In genomic region chr16:998615-999014, GRCh38 we compare ENCODE assay signal across 24 cellular contexts. TPM values are rescaled to one million over a fixed set of nuclear protein-coding genes. Genes with fewer than 3 reads are reported as not detected.
A peak's percentile ranks its signal among the peaks of the same experiment; 100 is the strongest.
DNase-seq lines count a peak whose midpoint lies in the region; ATAC-seq, FAIRE-seq and TF ChIP-seq lines count a peak whose summit lies in the region.
"Had no signal": no experiment of that assay in that cellular context is flagged by ENCODE, and none has a peak within 500 bp of the region (broad histone marks: within the 10 kb centered on the region; RNA-seq: fewer than 3 reads in every experiment).

No MANE protein-coding gene starts in this region.

- intact Hi-C loops in naive thymus-derived CD4-positive, alpha-beta T cell (cut with micrococcal nuclease): loop anchor here in 1 of 2 donors (5.0 kb wide), 1 partner anchor 36 kb away; no protein-coding TSS in a partner anchor

- no peak overlapping the region for H3K27ac ChIP-seq in BLaER1
- H3K27ac ChIP-seq in CD4-positive, CD25-positive, alpha-beta regulatory T cell (ENCODE audit: insufficient read depth, low read length, poor library complexity, severe bottlenecking): no peak overlapping the region
- peak overlapping the region; percentile 76; the same call in 1 of the 2 replicates for H3K27ac ChIP-seq in RWPE1
- H3K27ac ChIP-seq in naive thymus-derived CD4-positive, alpha-beta T cell (ENCODE audit: low read depth, low read length): peak overlapping the region; percentile 86
- H3K27ac ChIP-seq: SJSA1 had no signal

- FAIRE-seq in HTR-8/SVneo (lab: Jason Lieb, UNC): no peak
- FAIRE-seq: D721Med, GM18507, H1, K562, RCC 7860 had no signal

- peaks cover 85% of the 10 kb centered on the region for H4K20me1 ChIP-seq in BLaER1

- H3K4me1 Mint-ChIP-seq in CD4-positive, CD25-positive, alpha-beta regulatory T cell: peaks cover 0 to 45% (median 14%) of the 10 kb centered on the region in 4 donors
- H3K4me1 Mint-ChIP-seq in naive thymus-derived CD4-positive, alpha-beta T cell: peaks cover 22 to 60% (median 47%) of the 10 kb centered on the region in 7 donors

- no peak for ATAC-seq in CD4-positive, CD25-positive, alpha-beta regulatory T cell (ENCODE audit: low read depth in 2 of 2)
- ATAC-seq in naive thymus-derived CD4-positive, alpha-beta T cell: no peak
- no peak for ATAC-seq in HG02763 (IDR thresholded peaks at IDR 0.05; ENCODE audit: unreplicated experiment)
- ATAC-seq: K562, Right ventricle myocardium inferior had no signal

- H3K36me3 ChIP-seq in BLaER1: no peaks in the 10 kb centered on the region
- H3K36me3 ChIP-seq in CD4-positive, CD25-positive, alpha-beta regulatory T cell (ENCODE audit: control insufficient read depth, insufficient read depth, low read length): no peaks in the 10 kb centered on the region
- no peaks in the 10 kb centered on the region for H3K36me3 ChIP-seq in naive thymus-derived CD4-positive, alpha-beta T cell (ENCODE audit: control insufficient read depth in 2 of 3, insufficient read depth in 3 of 3, low read length in 3 of 3)
- H3K36me3 ChIP-seq: BE2C, MG63, SJSA1 had no signal

- no peaks in the 10 kb centered on the region for H3K36me3 Mint-ChIP-seq in CD4-positive, CD25-positive, alpha-beta regulatory T cell
- peaks cover 0 to 6% (median 0%) of the 10 kb centered on the region in 5 donors for H3K36me3 Mint-ChIP-seq in naive thymus-derived CD4-positive, alpha-beta T cell

- peak overlapping the region in 2 of 3 donors; percentile 59 to 75 for H3K27ac Mint-ChIP-seq in CD4-positive, CD25-positive, alpha-beta regulatory T cell
- peak overlapping the region in 8 of 9 donors; percentile 48 to 98 (median 92) for H3K27ac Mint-ChIP-seq in naive thymus-derived CD4-positive, alpha-beta T cell

- peaks cover 0 to 5% (median 0%) of the 10 kb centered on the region in 7 donors for H3K9me3 Mint-ChIP-seq in CD4-positive, CD25-positive, alpha-beta regulatory T cell
- peaks cover 0 to 9% (median 0%) of the 10 kb centered on the region in 11 donors for H3K9me3 Mint-ChIP-seq in naive thymus-derived CD4-positive, alpha-beta T cell

- no peak for TF ChIP-seq CTCF in RWPE1 (conservative IDR thresholded peaks at IDR 0.05; ENCODE audit: low read depth)

- peaks cover 26% of the 10 kb centered on the region for H3K4me1 ChIP-seq in BLaER1
- H3K4me1 ChIP-seq in CD4-positive, CD25-positive, alpha-beta regulatory T cell (ENCODE audit: control insufficient read depth, insufficient read depth, low read length, poor library complexity, severe bottlenecking): peaks cover 36% of the 10 kb centered on the region
- H3K4me1 ChIP-seq in naive thymus-derived CD4-positive, alpha-beta T cell (ENCODE audit: control insufficient read depth in 2 of 2, insufficient read depth in 2 of 2, low read length in 2 of 2): peaks cover 31 to 45% of the 10 kb centered on the region in 2 donors

- no peak for DNase-seq in CD4-positive, CD25-positive, alpha-beta regulatory T cell
- DNase-seq in RWPE1 (ENCODE audit: low spot score): no peak
- DNase-seq in naive thymus-derived CD4-positive, alpha-beta T cell: no peak
- no peak for DNase-seq in SW 1271 (lab: John Stamatoyannopoulos, UW)
- no peak for DNase-seq in HTR-8/SVneo (ENCODE audit: insufficient read length, low spot score)
- DNase-seq: BE2C, DMS53, GDM1, MG63, NCI-H1417, NCI-H1694 treated with DMSO at 0.1 percent for 48 hours, NCI-H2081 treated with DMSO at 0.1 percent for 48 hours, NCI-H446 treated with DMSO at 0.1 percent for 48 hours, NCI-H526 treated with DMSO at 0.1 percent for 48 hours, OCI-M1 had no signal

- 0 out of 2 replicates have a peak overlapping the region, but pooled peaks have one; percentile 81 for H3K4me2 ChIP-seq in BLaER1

- H3K9ac ChIP-seq in BLaER1: no peak overlapping the region

- POLR2A ChIA-PET in RWPE1 (lab: Yijun Ruan, JAX; ENCODE audit: low non-redundant PET): no interaction called here
- POLR2A ChIA-PET in naive thymus-derived CD4-positive, alpha-beta T cell (lab: Charles Lee): interaction anchor here (0.8 to 8.1 kb wide), 8 partner anchors 9 to 1157 kb away, joined by 3 to 87 read pairs (median 7); partner anchors contain the start of genes SOX8 and TRAF7

- H3K4me3 ChIP-seq in BLaER1: no peak overlapping the region
- no peak overlapping the region for H3K4me3 ChIP-seq in CD4-positive, CD25-positive, alpha-beta regulatory T cell (ENCODE audit: low read depth, low read length)
- no peak overlapping the region for H3K4me3 ChIP-seq in naive thymus-derived CD4-positive, alpha-beta T cell (ENCODE audit: low read length)
- H3K4me3 ChIP-seq: K562, MG63, SJSA1 had no signal

- CTCF ChIA-PET in RWPE1 (lab: Yijun Ruan, JAX): interaction anchor here (0.8 kb wide), 2 partner anchors 56 to 59 kb away, joined by 3 to 4 read pairs; no protein-coding TSS in a partner anchor
- CTCF ChIA-PET in naive thymus-derived CD4-positive, alpha-beta T cell (lab: Charles Lee): interaction anchor here (1.2 to 1.5 kb wide), 2 partner anchors 17 to 26 kb away, joined by 3 to 5 read pairs; partner anchors contain the start of gene SOX8

- H3K9me3 ChIP-seq in BLaER1: no peaks in the 10 kb centered on the region
- H3K9me3 ChIP-seq in CD4-positive, CD25-positive, alpha-beta regulatory T cell (ENCODE audit: control insufficient read depth in 2 of 2, low read length in 2 of 2): no peaks in the 10 kb centered on the region
- peaks cover 0 to 9% (median 0%) of the 10 kb centered on the region in 3 experiments for H3K9me3 ChIP-seq in naive thymus-derived CD4-positive, alpha-beta T cell (ENCODE audit: control insufficient read depth in 2 of 3, low read length in 3 of 3)
- H3K9me3 ChIP-seq: MG63 had no signal

- no peaks in the 10 kb centered on the region for H3K27me3 Mint-ChIP-seq in CD4-positive, CD25-positive, alpha-beta regulatory T cell
- peaks cover 0 to 49% (median 0%) of the 10 kb centered on the region in 5 donors for H3K27me3 Mint-ChIP-seq in naive thymus-derived CD4-positive, alpha-beta T cell

- no peak overlapping the region for H3K4me3 Mint-ChIP-seq in CD4-positive, CD25-positive, alpha-beta regulatory T cell
- peak overlapping the region in 6 of 10 donors; percentile 21 to 91 (median 84) for H3K4me3 Mint-ChIP-seq in naive thymus-derived CD4-positive, alpha-beta T cell

- H3K27me3 ChIP-seq in BLaER1: peaks cover 93% of the 10 kb centered on the region
- no peaks in the 10 kb centered on the region for H3K27me3 ChIP-seq in CD4-positive, CD25-positive, alpha-beta regulatory T cell (ENCODE audit: control insufficient read depth, insufficient read depth, low read length)
- no peaks in the 10 kb centered on the region for H3K27me3 ChIP-seq in naive thymus-derived CD4-positive, alpha-beta T cell (ENCODE audit: control insufficient read depth in 2 of 2, insufficient read depth in 2 of 2, low read length in 2 of 2)

RNA-seq across cellular contexts. Expression of gene SOX8, which starts 17.0 kb away (rescaled TPM):
- 1.1 TPM for total RNA-seq in CD4-positive, CD25-positive, alpha-beta regulatory T cell
- under 1 TPM; 0.16 to 0.53 (median 0.24) TPM for polyA plus RNA-seq in CD4-positive, CD25-positive, alpha-beta regulatory T cell
- total RNA-seq in naive thymus-derived CD4-positive, alpha-beta T cell: 1 to 10 TPM in 4 of 5 experiments, under 1 TPM in 1; 0.07 to 5.4 (median 4.7) TPM
- polyA plus RNA-seq in naive thymus-derived CD4-positive, alpha-beta T cell: 1 to 10 TPM; 2.3 to 3.1 TPM

RNA-seq across cellular contexts. Expression of gene LMF1, which starts 27.8 kb away (rescaled TPM):
- total RNA-seq in CD4-positive, CD25-positive, alpha-beta regulatory T cell: 40.0 TPM
- polyA plus RNA-seq in CD4-positive, CD25-positive, alpha-beta regulatory T cell: 10 to 100 TPM in 3 of 4 donors, 1 to 10 TPM in 1; 9.9 to 12.9 (median 11.3) TPM
- total RNA-seq in naive thymus-derived CD4-positive, alpha-beta T cell: 10 to 100 TPM; 25.9 to 63.1 (median 43.1) TPM
- 10 to 100 TPM; 10.6 to 19.4 TPM for polyA plus RNA-seq in naive thymus-derived CD4-positive, alpha-beta T cell

Comparison
In these comparisons a context has a peak if more than half of its experiments do, and no peak if none do; other contexts are left out.
1. H3K27ac ChIP-seq: peak in RWPE1 (single experiment) and naive thymus-derived CD4-positive, alpha-beta T cell (single experiment); none in BLaER1 (single experiment) and CD4-positive, CD25-positive, alpha-beta regulatory T cell (single experiment).
2. H3K4me3 Mint-ChIP-seq: peak in naive thymus-derived CD4-positive, alpha-beta T cell (6 of 10); none in CD4-positive, CD25-positive, alpha-beta regulatory T cell (0 of 4).